Comparison of ENCODE assay signal across 27 cellular contexts in genomic region chr11:15136166-15136565, GRCh38. TPM values are rescaled to one million over a fixed set of nuclear protein-coding genes. Genes with fewer than 3 reads are reported as not detected.
DNase-seq lines count a peak whose midpoint lies in the region; ATAC-seq and TF ChIP-seq lines count a peak whose summit lies in the region.
"Had no signal": no experiment of that assay in that cellular context is flagged by ENCODE, and none has a peak within 500 bp of the region (broad histone marks: within the 10 kb centered on the region; RNA-seq: fewer than 3 reads in every experiment).

No MANE protein-coding gene starts in this region.

- no peaks in the 10 kb centered on the region for H3K4me1 ChIP-seq in GM23248 (ENCODE audit: insufficient read depth)
- no peaks in the 10 kb centered on the region for H3K4me1 ChIP-seq in suprapubic skin
- H3K4me1 ChIP-seq in SK-N-SH (ENCODE audit: control insufficient read depth in 1 of 2, insufficient read depth in 2 of 2, low read depth in 1 of 2, low read length in 1 of 2) = no peaks in the 10 kb centered on the region
- H3K4me1 ChIP-seq: BE2C had no signal

- H2AFZ ChIP-seq in GM23248 (no peak overlapping the region), SK-N-SH (ENCODE audit: low read depth) (no peak overlapping the region)

- H3K4me3 ChIP-seq in GM23248 (no peak overlapping the region), fibroblast of mammary gland (ENCODE audit: control insufficient read depth, low read depth, low read length) (no peak overlapping the region), suprapubic skin (no peak overlapping the region), SK-N-SH (ENCODE audit: low read depth in 2 of 2, low read length in 1 of 2) (no peak overlapping the region)
- no peak overlapping the region for H3K4me3 ChIP-seq in Jurkat, Clone E6-1 (ENCODE audit: low read length)
- H3K4me3 ChIP-seq: BLaER1, GM12878 had no signal

- TF ChIP-seq CTCF in fibroblast of mammary gland (conservative IDR thresholded peaks at IDR 0.05; ENCODE audit: control insufficient read depth, insufficient read depth, low read depth, low read length) = no peak
- no peak for TF ChIP-seq CTCF in suprapubic skin (IDR thresholded peaks at IDR 0.05)
- TF ChIP-seq CTCF in SK-N-SH (IDR thresholded peaks at IDR 0.05) = no peak

- H3K9ac ChIP-seq in GM23248 = no peak overlapping the region
- H3K9ac ChIP-seq in SK-N-SH = no peak overlapping the region
- H3K9ac ChIP-seq: BLaER1 had no signal

- H3F3A ChIP-seq in GM23248 (ENCODE audit: insufficient read depth) (no peaks in the 10 kb centered on the region), SK-N-SH (replicated peaks; ENCODE audit: insufficient read depth) (no peaks in the 10 kb centered on the region)

- H3K9me3 ChIP-seq in GM23248 (ENCODE audit: low read depth) (no peaks in the 10 kb centered on the region), suprapubic skin (no peaks in the 10 kb centered on the region), SK-N-SH (no peaks in the 10 kb centered on the region)
- H3K9me3 ChIP-seq: BE2C, BLaER1 had no signal

- H3K4me1 Mint-ChIP-seq in activated CD8-positive, alpha-beta memory T cell treated with anti-CD3 and anti-CD28 coated beads, Interleukin-2, amount 10 ng/mL, durations not matched to agents 7 days and 5 days = peaks cover 19% of the 10 kb centered on the region
- H3K4me1 Mint-ChIP-seq: CD4-positive, alpha-beta memory T cell; CD4-positive, CD25-positive, alpha-beta regulatory T cell; CD8-positive, alpha-beta memory T cell had no signal

- H3K4me2 ChIP-seq in GM23248 (ENCODE audit: unreplicated experiment) = no peak overlapping the region
- no peak overlapping the region for H3K4me2 ChIP-seq in SK-N-SH
- H3K4me2 ChIP-seq: BLaER1 had no signal

- TF ChIP-seq EP300 in suprapubic skin (IDR thresholded peaks at IDR 0.05) (no peak), SK-N-SH (IDR thresholded peaks at IDR 0.05; ENCODE audit: borderline replicate concordance in 1 of 2, low read depth in 1 of 2, low read length in 1 of 2) (no peak)

- no peak for TF ChIP-seq RAD21 in SK-N-SH (IDR thresholded peaks at IDR 0.05; ENCODE audit: low read length)

- peaks cover 35% of the 10 kb centered on the region for H3K27me3 Mint-ChIP-seq in activated CD8-positive, alpha-beta memory T cell treated with anti-CD3 and anti-CD28 coated beads, Interleukin-2, amount 10 ng/mL, durations not matched to agents 7 days and 5 days

- H3K27ac Mint-ChIP-seq in activated CD8-positive, alpha-beta memory T cell treated with anti-CD3 and anti-CD28 coated beads, Interleukin-2, amount 10 ng/mL, durations not matched to agents 7 days and 5 days = no peak overlapping the region
- H3K27ac Mint-ChIP-seq: CD4-positive, alpha-beta memory T cell; CD4-positive, CD25-positive, alpha-beta regulatory T cell; CD8-positive, alpha-beta memory T cell had no signal

- 0 out of 2 replicates have a peak, but pooled peaks cover 5% of the 10 kb centered on the region for H3K79me2 ChIP-seq in GM23248 (ENCODE audit: insufficient read depth)
- no peaks in the 10 kb centered on the region for H3K79me2 ChIP-seq in SK-N-SH (ENCODE audit: insufficient read depth)

- CTCF ChIA-PET in activated CD8-positive, alpha-beta memory T cell treated with anti-CD3 and anti-CD28 coated beads, Interleukin-2, amount 10 ng/mL, durations not matched to agents 7 days and 5 days (lab: Charles Lee) = interaction anchor here (0.8 kb wide), 1 partner anchor 228 kb away, joined by 3 read pairs; no protein-coding TSS in a partner anchor
- CTCF ChIA-PET in SK-N-SH (lab: Yijun Ruan, JAX) = no interaction called here

- no peak for TF ChIP-seq POLR2A in suprapubic skin (IDR thresholded peaks at IDR 0.05)

- peaks cover 4% of the 10 kb centered on the region for H3K36me3 Mint-ChIP-seq in activated CD8-positive, alpha-beta memory T cell treated with anti-CD3 and anti-CD28 coated beads, Interleukin-2, amount 10 ng/mL, durations not matched to agents 7 days and 5 days
- H3K36me3 Mint-ChIP-seq: CD14-positive monocyte; CD4-positive, alpha-beta memory T cell; CD4-positive, CD25-positive, alpha-beta regulatory T cell; CD8-positive, alpha-beta memory T cell had no signal

- H3K9me2 ChIP-seq in GM23248 (ENCODE audit: insufficient read depth) (no peaks in the 10 kb centered on the region; the same call in 1 of the 2 replicates), SK-N-SH (no peaks in the 10 kb centered on the region)

- peak; percentile 60 for ATAC-seq in activated CD8-positive, alpha-beta memory T cell treated with anti-CD3 and anti-CD28 coated beads, Interleukin-2, amount 10 ng/mL, durations not matched to agents 7 days and 5 days
- ATAC-seq: GM12878 had no signal

- 90 to 91% methylated on average over 1 of the region's 1 CpG for WGBS in GM23248 (ENCODE audit: low coverage in 1 of 2, low lambda C conversion rate in 2 of 2, missing lambda C conversion rate in 2 of 2), 2 experiments
- WGBS in suprapubic skin = 85% methylated on average over 1 of the region's 1 CpG
- 31% methylated on average over 1 of the region's 1 CpG for WGBS in SK-N-SH (ENCODE audit: low lambda C conversion rate)

- POLR2A ChIA-PET in SK-N-SH (lab: Yijun Ruan, JAX) = no interaction called here

- H3K27me3 ChIP-seq in GM23248 (replicated peaks; ENCODE audit: insufficient read depth) = no peaks in the 10 kb centered on the region
- no peaks in the 10 kb centered on the region for H3K27me3 ChIP-seq in suprapubic skin
- H3K27me3 ChIP-seq in SK-N-SH (ENCODE audit: insufficient read depth) = no peaks in the 10 kb centered on the region
- H3K27me3 ChIP-seq: BE2C, BLaER1 had no signal

- in situ Hi-C loops in GM23248 (cut with MboI) = no loop called here

- H3K27ac ChIP-seq in GM23248 (no peak overlapping the region), suprapubic skin (no peak overlapping the region), SK-N-SH (ENCODE audit: low read depth in 2 of 2, low read length in 1 of 2) (no peak overlapping the region)
- H3K27ac ChIP-seq: BLaER1 had no signal

- no peaks in the 10 kb centered on the region for H4K20me1 ChIP-seq in GM23248 (ENCODE audit: insufficient read depth)
- no peaks in the 10 kb centered on the region for H4K20me1 ChIP-seq in SK-N-SH (ENCODE audit: insufficient read depth)
- H4K20me1 ChIP-seq: BLaER1 had no signal

- DNase-seq in activated CD8-positive, alpha-beta memory T cell treated with anti-CD3 and anti-CD28 coated beads, Interleukin-2, amount 10 ng/mL, durations not matched to agents 7 days and 5 days = peak; percentile 66
- DNase-seq in activated CD8-positive, alpha-beta memory T cell treated with anti-CD3 and anti-CD28 coated beads, Interleukin-2, amount 50 U/mL, for 48 hours = no peak
- DNase-seq in GM23248 = peak; percentile 41
- DNase-seq in Jurkat, Clone E6-1 (ENCODE audit: low read depth, low spot score) = peak; percentile 23
- peak; percentile 44 for DNase-seq in fibroblast of mammary gland (ENCODE audit: low read depth)
- no peak for DNase-seq in suprapubic skin (ENCODE audit: low spot score in 2 of 2)
- no peak for DNase-seq in SK-N-SH
- DNase-seq: 8988T; ACHN; BE2C; C1 segment of cervical spinal cord; CD4-positive, alpha-beta memory T cell; CD4-positive, CD25-positive, alpha-beta regulatory T cell; CD8-positive, alpha-beta memory T cell; COR-L47; DMS 273 treated with DMSO at 0.1 percent for 48 hours; DMS153; DMS53; DMS79; DND-41; EL; GDM1 had no signal

- H3K9me3 Mint-ChIP-seq in activated CD8-positive, alpha-beta memory T cell treated with anti-CD3 and anti-CD28 coated beads, Interleukin-2, amount 10 ng/mL, durations not matched to agents 7 days and 5 days (ENCODE audit: low read depth) = no peaks in the 10 kb centered on the region
- H3K9me3 Mint-ChIP-seq: CD4-positive, alpha-beta memory T cell; CD8-positive, alpha-beta memory T cell had no signal

- H3K36me3 ChIP-seq in GM23248 (ENCODE audit: low read depth) = no peaks in the 10 kb centered on the region
- no peaks in the 10 kb centered on the region for H3K36me3 ChIP-seq in suprapubic skin
- no peaks in the 10 kb centered on the region for H3K36me3 ChIP-seq in SK-N-SH (replicated peaks in 1 of 2; ENCODE audit: control insufficient read depth in 1 of 2, insufficient read depth in 2 of 2, low read length in 1 of 2)
- H3K36me3 ChIP-seq: BE2C, BLaER1 had no signal

- no peak overlapping the region for H3K4me3 Mint-ChIP-seq in activated CD8-positive, alpha-beta memory T cell treated with anti-CD3 and anti-CD28 coated beads, Interleukin-2, amount 10 ng/mL, durations not matched to agents 7 days and 5 days
- H3K4me3 Mint-ChIP-seq: CD14-positive monocyte; CD4-positive, alpha-beta memory T cell; CD4-positive, CD25-positive, alpha-beta regulatory T cell; CD8-positive, alpha-beta memory T cell had no signal

TF ChIP-seq in SK-N-SH, 30 proteins besides CTCF, POLR2A, EP300 and RAD21 (continues in another document):
- TF ChIP-seq ZBTB33 (IDR thresholded peaks at IDR 0.05; ENCODE audit: borderline replicate concordance, low read depth) (no peak), RCOR1 (IDR thresholded peaks at IDR 0.05; ENCODE audit: low read length) (no peak)

RNA-seq across cellular contexts. Expression of gene INSC, which starts 21.4 kb away (rescaled TPM):
- under 1 TPM; 0.49 to 0.61 TPM for total RNA-seq in activated CD8-positive, alpha-beta memory T cell treated with anti-CD3 and anti-CD28 coated beads, Interleukin-2, amount 10 ng/mL, durations not matched to agents 7 days and 5 days
- 0.89 and 1.2 TPM in 2 replicates for total RNA-seq in GM23248 (2014; rRNA removed; shearing (Covaris generic))
- polyA plus RNA-seq in GM23248 (2016; fragmentation: Nextera tagmentation; extraction: Ambion mirVana) (1.0 and 1.1 TPM in 2 replicates), SK-N-SH (2012; rRNA removed) (not detected in 2 replicates)
- not detected for polyA plus RNA-seq in Jurkat, Clone E6-1 (2012; ENCODE audit: insufficient read depth, insufficient read length)
- total RNA-seq in suprapubic skin = under 1 TPM in 3 of 4 donors, not detected in 1; 0.16 to 0.34 (median 0.32) TPM
- not detected in 2 replicates for polyA plus RNA-seq in SK-N-SH (2012; cell fraction: cytosol; rRNA removed)
- polyA plus RNA-seq in SK-N-SH (2012; cell fraction: nucleus; rRNA removed) = 0.04 TPM in 1 of 2 replicates, not detected in the other
- total RNA-seq: CD4-positive, CD25-positive, alpha-beta regulatory T cell; CD8-positive, alpha-beta memory T cell; Daoy; G401; GM12878 had no signal
- polyA plus RNA-seq: CD14-positive monocyte; CD4-positive, alpha-beta memory T cell; CD8-positive, alpha-beta memory T cell had no signal

Comparison
In these comparisons a context has a peak if more than half of its experiments do, and no peak if none do; other contexts are left out.
1. DNase-seq: peak in activated CD8-positive, alpha-beta memory T cell treated with anti-CD3 and anti-CD28 coated beads, Interleukin-2, amount 10 ng/mL, durations not matched to agents 7 days and 5 days (single experiment), GM23248 (single experiment), Jurkat, Clone E6-1 (single experiment) and fibroblast of mammary gland (single experiment); none in activated CD8-positive, alpha-beta memory T cell treated with anti-CD3 and anti-CD28 coated beads, Interleukin-2, amount 50 U/mL, for 48 hours (single experiment), suprapubic skin (0 of 2) and SK-N-SH (single experiment).